ENCODE assay signal across 1 cellular context in genomic region chr7:43590862-43591550, GRCh38.
A peak's percentile ranks its signal among the peaks of the same experiment; 100 is the strongest.
TF ChIP-seq lines count a peak whose summit lies in the region.

No MANE protein-coding gene starts in this region.

TF ChIP-seq in GM12878, 131 proteins besides CTCF, POLR2A, EP300 and RAD21 (continued from another document):
- TF ChIP-seq, protein P1, sequence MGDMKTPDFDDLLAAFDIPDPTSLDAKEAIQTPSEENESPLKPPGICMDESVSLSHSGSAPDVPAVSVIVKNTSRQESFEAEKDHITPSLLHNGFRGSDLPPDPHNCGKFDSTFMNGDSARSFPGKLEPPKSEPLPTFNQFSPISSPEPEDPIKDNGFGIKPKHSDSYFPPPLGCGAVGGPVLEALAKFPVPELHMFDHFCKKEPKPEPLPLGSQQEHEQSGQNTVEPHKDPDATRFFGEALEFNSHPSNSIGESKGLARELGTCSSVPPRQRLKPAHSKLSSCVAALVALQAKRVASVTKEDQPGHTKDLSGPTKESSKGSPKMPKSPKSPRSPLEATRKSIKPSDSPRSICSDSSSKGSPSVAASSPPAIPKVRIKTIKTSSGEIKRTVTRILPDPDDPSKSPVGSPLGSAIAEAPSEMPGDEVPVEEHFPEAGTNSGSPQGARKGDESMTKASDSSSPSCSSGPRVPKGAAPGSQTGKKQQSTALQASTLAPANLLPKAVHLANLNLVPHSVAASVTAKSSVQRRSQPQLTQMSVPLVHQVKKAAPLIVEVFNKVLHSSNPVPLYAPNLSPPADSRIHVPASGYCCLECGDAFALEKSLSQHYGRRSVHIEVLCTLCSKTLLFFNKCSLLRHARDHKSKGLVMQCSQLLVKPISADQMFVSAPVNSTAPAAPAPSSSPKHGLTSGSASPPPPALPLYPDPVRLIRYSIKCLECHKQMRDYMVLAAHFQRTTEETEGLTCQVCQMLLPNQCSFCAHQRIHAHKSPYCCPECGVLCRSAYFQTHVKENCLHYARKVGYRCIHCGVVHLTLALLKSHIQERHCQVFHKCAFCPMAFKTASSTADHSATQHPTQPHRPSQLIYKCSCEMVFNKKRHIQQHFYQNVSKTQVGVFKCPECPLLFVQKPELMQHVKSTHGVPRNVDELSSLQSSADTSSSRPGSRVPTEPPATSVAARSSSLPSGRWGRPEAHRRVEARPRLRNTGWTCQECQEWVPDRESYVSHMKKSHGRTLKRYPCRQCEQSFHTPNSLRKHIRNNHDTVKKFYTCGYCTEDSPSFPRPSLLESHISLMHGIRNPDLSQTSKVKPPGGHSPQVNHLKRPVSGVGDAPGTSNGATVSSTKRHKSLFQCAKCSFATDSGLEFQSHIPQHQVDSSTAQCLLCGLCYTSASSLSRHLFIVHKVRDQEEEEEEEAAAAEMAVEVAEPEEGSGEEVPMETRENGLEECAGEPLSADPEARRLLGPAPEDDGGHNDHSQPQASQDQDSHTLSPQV (IDR thresholded peaks at IDR 0.05) = no peak
- TF ChIP-seq ZNF217 (IDR thresholded peaks at IDR 0.05) (peak; percentile 60; the same call in 1 of the 2 replicates), PAX5 (IDR thresholded peaks at IDR 0.05; ENCODE audit: borderline replicate concordance, low read depth, low read length) (peak; percentile 97), CEBPB (IDR thresholded peaks at IDR 0.05; ENCODE audit: borderline replicate concordance in 1 of 2, low read depth in 2 of 2, low read length in 2 of 2) (peak in 1 of 2 experiments; percentile 96; a peak in 2 of 4 replicates), EED (IDR thresholded peaks at IDR 0.05; ENCODE audit: low read depth) (peak; percentile 99), ZBED1 (IDR thresholded peaks at IDR 0.05; ENCODE audit: borderline replicate concordance) (peak; percentile 95), RFX5 (IDR thresholded peaks at IDR 0.05; ENCODE audit: low read depth, low read length) (no peak), TBL1XR1 (IDR thresholded peaks at IDR 0.05; ENCODE audit: low read depth, low read length) (peak; percentile 94), GABPA (IDR thresholded peaks at IDR 0.05; ENCODE audit: low read depth) (peak; percentile 59; the same call in 1 of the 2 replicates), PML (IDR thresholded peaks at IDR 0.05; ENCODE audit: low read length) (peak; percentile 92), ZNF622 (IDR thresholded peaks at IDR 0.05) (no peak), YBX1 (IDR thresholded peaks at IDR 0.05) (no peak), MXI1 (IDR thresholded peaks at IDR 0.05; ENCODE audit: low read depth, low read length) (peak; percentile 64; the same call in 1 of the 2 replicates), RB1 (IDR thresholded peaks at IDR 0.05; ENCODE audit: borderline replicate concordance) (no peak), ASH2L (IDR thresholded peaks at IDR 0.05; ENCODE audit: borderline replicate concordance, low read depth) (no peak), BACH1 (IDR thresholded peaks at IDR 0.05; ENCODE audit: borderline replicate concordance) (peak; percentile 97), ZNF384 (IDR thresholded peaks at IDR 0.05; ENCODE audit: borderline replicate concordance, low read depth, low read length) (no peak), E2F4 (IDR thresholded peaks at IDR 0.05; ENCODE audit: low read depth, low read length) (no peak), ZBTB33 (IDR thresholded peaks at IDR 0.05) (no peak), NKRF (conservative IDR thresholded peaks at IDR 0.05) (no peak), DPF2 (IDR thresholded peaks at IDR 0.05) (peak; percentile 99), EGR1 (IDR thresholded peaks at IDR 0.05; ENCODE audit: borderline replicate concordance in 1 of 2, low read depth in 2 of 2, low read length in 2 of 2) (peak in 1 of 2 experiments; percentile 26; a peak in 1 of 3 replicates), HSF1 (IDR thresholded peaks at IDR 0.05; ENCODE audit: low read depth, low read length) (no peak), NRF1 (conservative IDR thresholded peaks at IDR 0.05; ENCODE audit: low read depth, low read length) (no peak), TCF3 (IDR thresholded peaks at IDR 0.05; ENCODE audit: borderline replicate concordance, insufficient read depth, low read depth, low read length) (peak; percentile 89; the same call in 1 of the 2 replicates), CREM (IDR thresholded peaks at IDR 0.05; ENCODE audit: low read depth) (peak; percentile 97), CHD2 (IDR thresholded peaks at IDR 0.05; ENCODE audit: borderline replicate concordance, low read depth, low read length) (peak; percentile 45; the same call in 1 of the 2 replicates), SREBF1 (IDR thresholded peaks at IDR 0.05; ENCODE audit: low read length) (no peak), FOXM1 (IDR thresholded peaks at IDR 0.05; ENCODE audit: low read depth, low read length) (peak; percentile 99), SUPT20H (IDR thresholded peaks at IDR 0.05; ENCODE audit: borderline replicate concordance, control insufficient read depth, low read depth, low read length) (no peak)
- TF ChIP-seq, protein P2, sequence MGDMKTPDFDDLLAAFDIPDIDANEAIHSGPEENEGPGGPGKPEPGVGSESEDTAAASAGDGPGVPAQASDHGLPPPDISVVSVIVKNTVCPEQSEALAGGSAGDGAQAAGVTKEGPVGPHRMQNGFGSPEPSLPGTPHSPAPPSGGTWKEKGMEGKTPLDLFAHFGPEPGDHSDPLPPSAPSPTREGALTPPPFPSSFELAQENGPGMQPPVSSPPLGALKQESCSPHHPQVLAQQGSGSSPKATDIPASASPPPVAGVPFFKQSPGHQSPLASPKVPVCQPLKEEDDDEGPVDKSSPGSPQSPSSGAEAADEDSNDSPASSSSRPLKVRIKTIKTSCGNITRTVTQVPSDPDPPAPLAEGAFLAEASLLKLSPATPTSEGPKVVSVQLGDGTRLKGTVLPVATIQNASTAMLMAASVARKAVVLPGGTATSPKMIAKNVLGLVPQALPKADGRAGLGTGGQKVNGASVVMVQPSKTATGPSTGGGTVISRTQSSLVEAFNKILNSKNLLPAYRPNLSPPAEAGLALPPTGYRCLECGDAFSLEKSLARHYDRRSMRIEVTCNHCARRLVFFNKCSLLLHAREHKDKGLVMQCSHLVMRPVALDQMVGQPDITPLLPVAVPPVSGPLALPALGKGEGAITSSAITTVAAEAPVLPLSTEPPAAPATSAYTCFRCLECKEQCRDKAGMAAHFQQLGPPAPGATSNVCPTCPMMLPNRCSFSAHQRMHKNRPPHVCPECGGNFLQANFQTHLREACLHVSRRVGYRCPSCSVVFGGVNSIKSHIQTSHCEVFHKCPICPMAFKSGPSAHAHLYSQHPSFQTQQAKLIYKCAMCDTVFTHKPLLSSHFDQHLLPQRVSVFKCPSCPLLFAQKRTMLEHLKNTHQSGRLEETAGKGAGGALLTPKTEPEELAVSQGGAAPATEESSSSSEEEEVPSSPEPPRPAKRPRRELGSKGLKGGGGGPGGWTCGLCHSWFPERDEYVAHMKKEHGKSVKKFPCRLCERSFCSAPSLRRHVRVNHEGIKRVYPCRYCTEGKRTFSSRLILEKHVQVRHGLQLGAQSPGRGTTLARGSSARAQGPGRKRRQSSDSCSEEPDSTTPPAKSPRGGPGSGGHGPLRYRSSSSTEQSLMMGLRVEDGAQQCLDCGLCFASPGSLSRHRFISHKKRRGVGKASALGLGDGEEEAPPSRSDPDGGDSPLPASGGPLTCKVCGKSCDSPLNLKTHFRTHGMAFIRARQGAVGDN (IDR thresholded peaks at IDR 0.05) = no peak
- TF ChIP-seq, protein P3, sequence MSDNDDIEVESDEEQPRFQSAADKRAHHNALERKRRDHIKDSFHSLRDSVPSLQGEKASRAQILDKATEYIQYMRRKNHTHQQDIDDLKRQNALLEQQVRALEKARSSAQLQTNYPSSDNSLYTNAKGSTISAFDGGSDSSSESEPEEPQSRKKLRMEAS (IDR thresholded peaks at IDR 0.05; ENCODE audit: low read depth, low read length) = no peak
- TF ChIP-seq, protein P4, sequence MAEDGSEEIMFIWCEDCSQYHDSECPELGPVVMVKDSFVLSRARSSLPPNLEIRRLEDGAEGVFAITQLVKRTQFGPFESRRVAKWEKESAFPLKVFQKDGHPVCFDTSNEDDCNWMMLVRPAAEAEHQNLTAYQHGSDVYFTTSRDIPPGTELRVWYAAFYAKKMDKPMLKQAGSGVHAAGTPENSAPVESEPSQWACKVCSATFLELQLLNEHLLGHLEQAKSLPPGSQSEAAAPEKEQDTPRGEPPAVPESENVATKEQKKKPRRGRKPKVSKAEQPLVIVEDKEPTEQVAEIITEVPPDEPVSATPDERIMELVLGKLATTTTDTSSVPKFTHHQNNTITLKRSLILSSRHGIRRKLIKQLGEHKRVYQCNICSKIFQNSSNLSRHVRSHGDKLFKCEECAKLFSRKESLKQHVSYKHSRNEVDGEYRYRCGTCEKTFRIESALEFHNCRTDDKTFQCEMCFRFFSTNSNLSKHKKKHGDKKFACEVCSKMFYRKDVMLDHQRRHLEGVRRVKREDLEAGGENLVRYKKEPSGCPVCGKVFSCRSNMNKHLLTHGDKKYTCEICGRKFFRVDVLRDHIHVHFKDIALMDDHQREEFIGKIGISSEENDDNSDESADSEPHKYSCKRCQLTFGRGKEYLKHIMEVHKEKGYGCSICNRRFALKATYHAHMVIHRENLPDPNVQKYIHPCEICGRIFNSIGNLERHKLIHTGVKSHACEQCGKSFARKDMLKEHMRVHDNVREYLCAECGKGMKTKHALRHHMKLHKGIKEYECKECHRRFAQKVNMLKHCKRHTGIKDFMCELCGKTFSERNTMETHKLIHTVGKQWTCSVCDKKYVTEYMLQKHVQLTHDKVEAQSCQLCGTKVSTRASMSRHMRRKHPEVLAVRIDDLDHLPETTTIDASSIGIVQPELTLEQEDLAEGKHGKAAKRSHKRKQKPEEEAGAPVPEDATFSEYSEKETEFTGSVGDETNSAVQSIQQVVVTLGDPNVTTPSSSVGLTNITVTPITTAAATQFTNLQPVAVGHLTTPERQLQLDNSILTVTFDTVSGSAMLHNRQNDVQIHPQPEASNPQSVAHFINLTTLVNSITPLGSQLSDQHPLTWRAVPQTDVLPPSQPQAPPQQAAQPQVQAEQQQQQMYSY (CRISPR knock-in tag; IDR thresholded peaks at IDR 0.05) = no peak
